Comparison of ENCODE assay signal across 1 cellular context in the genomic region with DNA sequence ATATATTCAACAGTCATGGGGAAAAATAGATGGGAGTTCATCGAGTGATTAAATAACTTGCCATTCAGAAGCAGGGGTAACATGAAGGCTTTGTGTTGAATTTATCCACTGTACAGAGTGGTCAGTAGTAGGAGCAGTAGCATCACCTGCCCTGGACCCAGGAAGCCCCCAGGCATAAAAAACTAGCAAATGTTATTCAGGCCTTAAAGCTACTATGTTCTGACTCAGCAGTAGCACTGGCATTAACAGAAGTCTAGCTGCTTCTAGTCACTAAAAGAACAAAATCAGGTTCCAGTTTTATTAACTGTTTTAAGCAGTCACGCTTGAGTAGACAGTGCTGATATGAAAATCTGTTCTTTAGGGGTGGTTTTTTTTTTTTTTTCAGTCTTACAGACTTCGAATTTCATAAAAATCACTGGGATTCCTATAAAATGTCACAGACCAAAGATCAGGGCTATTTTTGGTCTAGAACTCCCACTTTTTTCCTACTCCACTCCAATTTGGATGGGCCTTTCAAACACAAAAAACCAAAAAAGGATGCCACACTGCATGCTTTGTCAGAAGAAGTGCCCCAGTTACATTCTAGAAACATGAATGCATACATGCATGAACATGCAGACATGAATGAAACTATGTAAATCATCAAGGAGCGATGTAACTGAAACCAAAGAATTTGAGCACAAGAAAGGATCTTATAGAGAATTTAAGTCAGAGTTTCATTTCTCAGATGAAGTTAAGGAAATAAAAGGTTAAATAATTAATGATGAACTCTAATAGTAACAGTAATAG.
TF ChIP-seq lines count a peak whose summit lies in the region.

No MANE protein-coding gene starts in this region.

TF ChIP-seq in GM12878, 131 proteins besides CTCF, POLR2A, EP300 and RAD21 (continues in another document):
- TF ChIP-seq SREBF2 (IDR thresholded peaks at IDR 0.05; ENCODE audit: low read length): no peak
- TF ChIP-seq, protein P1, sequence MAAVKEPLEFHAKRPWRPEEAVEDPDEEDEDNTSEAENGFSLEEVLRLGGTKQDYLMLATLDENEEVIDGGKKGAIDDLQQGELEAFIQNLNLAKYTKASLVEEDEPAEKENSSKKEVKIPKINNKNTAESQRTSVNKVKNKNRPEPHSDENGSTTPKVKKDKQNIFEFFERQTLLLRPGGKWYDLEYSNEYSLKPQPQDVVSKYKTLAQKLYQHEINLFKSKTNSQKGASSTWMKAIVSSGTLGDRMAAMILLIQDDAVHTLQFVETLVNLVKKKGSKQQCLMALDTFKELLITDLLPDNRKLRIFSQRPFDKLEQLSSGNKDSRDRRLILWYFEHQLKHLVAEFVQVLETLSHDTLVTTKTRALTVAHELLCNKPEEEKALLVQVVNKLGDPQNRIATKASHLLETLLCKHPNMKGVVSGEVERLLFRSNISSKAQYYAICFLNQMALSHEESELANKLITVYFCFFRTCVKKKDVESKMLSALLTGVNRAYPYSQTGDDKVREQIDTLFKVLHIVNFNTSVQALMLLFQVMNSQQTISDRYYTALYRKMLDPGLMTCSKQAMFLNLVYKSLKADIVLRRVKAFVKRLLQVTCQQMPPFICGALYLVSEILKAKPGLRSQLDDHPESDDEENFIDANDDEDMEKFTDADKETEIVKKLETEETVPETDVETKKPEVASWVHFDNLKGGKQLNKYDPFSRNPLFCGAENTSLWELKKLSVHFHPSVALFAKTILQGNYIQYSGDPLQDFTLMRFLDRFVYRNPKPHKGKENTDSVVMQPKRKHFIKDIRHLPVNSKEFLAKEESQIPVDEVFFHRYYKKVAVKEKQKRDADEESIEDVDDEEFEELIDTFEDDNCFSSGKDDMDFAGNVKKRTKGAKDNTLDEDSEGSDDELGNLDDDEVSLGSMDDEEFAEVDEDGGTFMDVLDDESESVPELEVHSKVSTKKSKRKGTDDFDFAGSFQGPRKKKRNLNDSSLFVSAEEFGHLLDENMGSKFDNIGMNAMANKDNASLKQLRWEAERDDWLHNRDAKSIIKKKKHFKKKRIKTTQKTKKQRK (IDR thresholded peaks at IDR 0.05; ENCODE audit: low read depth, low read length): no peak
- TF ChIP-seq PAX8 (IDR thresholded peaks at IDR 0.05): peak; percentile 94
- no peak for TF ChIP-seq CBX3 (IDR thresholded peaks at IDR 0.05; ENCODE audit: borderline replicate concordance, low read depth)
- peak; percentile 33; the same call in 1 of the 2 replicates for TF ChIP-seq RUNX3 (IDR thresholded peaks at IDR 0.05; ENCODE audit: low read length)
- no peak for TF ChIP-seq CREM (IDR thresholded peaks at IDR 0.05; ENCODE audit: low read depth)
- no peak for TF ChIP-seq ZNF687 (IDR thresholded peaks at IDR 0.05)
- TF ChIP-seq SP1 (IDR thresholded peaks at IDR 0.05; ENCODE audit: low read depth, low read length): no peak
- TF ChIP-seq PAX5 (IDR thresholded peaks at IDR 0.05; ENCODE audit: borderline replicate concordance, low read depth, low read length): peak; percentile 88
- TF ChIP-seq, protein P2, sequence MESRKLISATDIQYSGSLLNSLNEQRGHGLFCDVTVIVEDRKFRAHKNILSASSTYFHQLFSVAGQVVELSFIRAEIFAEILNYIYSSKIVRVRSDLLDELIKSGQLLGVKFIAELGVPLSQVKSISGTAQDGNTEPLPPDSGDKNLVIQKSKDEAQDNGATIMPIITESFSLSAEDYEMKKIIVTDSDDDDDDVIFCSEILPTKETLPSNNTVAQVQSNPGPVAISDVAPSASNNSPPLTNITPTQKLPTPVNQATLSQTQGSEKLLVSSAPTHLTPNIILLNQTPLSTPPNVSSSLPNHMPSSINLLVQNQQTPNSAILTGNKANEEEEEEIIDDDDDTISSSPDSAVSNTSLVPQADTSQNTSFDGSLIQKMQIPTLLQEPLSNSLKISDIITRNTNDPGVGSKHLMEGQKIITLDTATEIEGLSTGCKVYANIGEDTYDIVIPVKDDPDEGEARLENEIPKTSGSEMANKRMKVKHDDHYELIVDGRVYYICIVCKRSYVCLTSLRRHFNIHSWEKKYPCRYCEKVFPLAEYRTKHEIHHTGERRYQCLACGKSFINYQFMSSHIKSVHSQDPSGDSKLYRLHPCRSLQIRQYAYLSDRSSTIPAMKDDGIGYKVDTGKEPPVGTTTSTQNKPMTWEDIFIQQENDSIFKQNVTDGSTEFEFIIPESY (IDR thresholded peaks at IDR 0.05): no peak
- TF ChIP-seq USF2 (IDR thresholded peaks at IDR 0.05; ENCODE audit: borderline replicate concordance, low read depth, low read length): no peak
- TF ChIP-seq SIX5 (IDR thresholded peaks at IDR 0.05; ENCODE audit: low read depth, low read length, severe bottlenecking): no peak
- no peak for TF ChIP-seq FOXK2 (IDR thresholded peaks at IDR 0.05)
- TF ChIP-seq ELK1 (IDR thresholded peaks at IDR 0.05; ENCODE audit: low read depth, low read length): no peak
- TF ChIP-seq SUZ12 (IDR thresholded peaks at IDR 0.05; ENCODE audit: unreplicated experiment): no peak
- TF ChIP-seq, protein P3, sequence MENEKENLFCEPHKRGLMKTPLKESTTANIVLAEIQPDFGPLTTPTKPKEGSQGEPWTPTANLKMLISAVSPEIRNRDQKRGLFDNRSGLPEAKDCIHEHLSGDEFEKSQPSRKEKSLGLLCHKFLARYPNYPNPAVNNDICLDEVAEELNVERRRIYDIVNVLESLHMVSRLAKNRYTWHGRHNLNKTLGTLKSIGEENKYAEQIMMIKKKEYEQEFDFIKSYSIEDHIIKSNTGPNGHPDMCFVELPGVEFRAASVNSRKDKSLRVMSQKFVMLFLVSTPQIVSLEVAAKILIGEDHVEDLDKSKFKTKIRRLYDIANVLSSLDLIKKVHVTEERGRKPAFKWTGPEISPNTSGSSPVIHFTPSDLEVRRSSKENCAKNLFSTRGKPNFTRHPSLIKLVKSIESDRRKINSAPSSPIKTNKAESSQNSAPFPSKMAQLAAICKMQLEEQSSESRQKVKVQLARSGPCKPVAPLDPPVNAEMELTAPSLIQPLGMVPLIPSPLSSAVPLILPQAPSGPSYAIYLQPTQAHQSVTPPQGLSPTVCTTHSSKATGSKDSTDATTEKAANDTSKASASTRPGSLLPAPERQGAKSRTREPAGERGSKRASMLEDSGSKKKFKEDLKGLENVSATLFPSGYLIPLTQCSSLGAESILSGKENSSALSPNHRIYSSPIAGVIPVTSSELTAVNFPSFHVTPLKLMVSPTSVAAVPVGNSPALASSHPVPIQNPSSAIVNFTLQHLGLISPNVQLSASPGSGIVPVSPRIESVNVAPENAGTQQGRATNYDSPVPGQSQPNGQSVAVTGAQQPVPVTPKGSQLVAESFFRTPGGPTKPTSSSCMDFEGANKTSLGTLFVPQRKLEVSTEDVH (IDR thresholded peaks at IDR 0.05; ENCODE audit: low read depth, partially characterized antibody): no peak
- no peak for TF ChIP-seq SMARCA5 (IDR thresholded peaks at IDR 0.05)
- TF ChIP-seq STAT3 (IDR thresholded peaks at IDR 0.05; ENCODE audit: low read depth, low read length): no peak
- TF ChIP-seq PBX3 (IDR thresholded peaks at IDR 0.05; ENCODE audit: insufficient replicate concordance, low read depth, low read length): no peak
- TF ChIP-seq ZNF384 (IDR thresholded peaks at IDR 0.05; ENCODE audit: borderline replicate concordance, low read depth, low read length): peak; percentile 38; the same call in 1 of the 2 replicates
- no peak for TF ChIP-seq FOS (IDR thresholded peaks at IDR 0.05; ENCODE audit: borderline replicate concordance, extremely low read depth, insufficient read length)
- no peak for TF ChIP-seq SUPT20H (IDR thresholded peaks at IDR 0.05; ENCODE audit: borderline replicate concordance, control insufficient read depth, low read depth, low read length)
- TF ChIP-seq NR2C1 (IDR thresholded peaks at IDR 0.05): no peak
- no peak for TF ChIP-seq BCLAF1 (IDR thresholded peaks at IDR 0.05)
- TF ChIP-seq TCF3 (IDR thresholded peaks at IDR 0.05; ENCODE audit: borderline replicate concordance, insufficient read depth, low read depth, low read length): no peak
- no peak for TF ChIP-seq HSF1 (IDR thresholded peaks at IDR 0.05; ENCODE audit: low read depth, low read length)
- no peak; a peak in 1 of 4 replicates for TF ChIP-seq ETV6 (conservative IDR thresholded peaks at IDR 0.05 in 1 of 2, IDR thresholded peaks at IDR 0.05 in 1 of 2; ENCODE audit: borderline replicate concordance in 1 of 2, low read depth in 1 of 2)
- 0 out of 2 replicates have a peak, but pooled peaks have one; percentile 19 for TF ChIP-seq PML (IDR thresholded peaks at IDR 0.05; ENCODE audit: low read length)
- TF ChIP-seq TCF7 (IDR thresholded peaks at IDR 0.05; ENCODE audit: borderline replicate concordance): no peak
